Comparison of ENCODE assay signal across 1 cellular context in the genomic region with DNA sequence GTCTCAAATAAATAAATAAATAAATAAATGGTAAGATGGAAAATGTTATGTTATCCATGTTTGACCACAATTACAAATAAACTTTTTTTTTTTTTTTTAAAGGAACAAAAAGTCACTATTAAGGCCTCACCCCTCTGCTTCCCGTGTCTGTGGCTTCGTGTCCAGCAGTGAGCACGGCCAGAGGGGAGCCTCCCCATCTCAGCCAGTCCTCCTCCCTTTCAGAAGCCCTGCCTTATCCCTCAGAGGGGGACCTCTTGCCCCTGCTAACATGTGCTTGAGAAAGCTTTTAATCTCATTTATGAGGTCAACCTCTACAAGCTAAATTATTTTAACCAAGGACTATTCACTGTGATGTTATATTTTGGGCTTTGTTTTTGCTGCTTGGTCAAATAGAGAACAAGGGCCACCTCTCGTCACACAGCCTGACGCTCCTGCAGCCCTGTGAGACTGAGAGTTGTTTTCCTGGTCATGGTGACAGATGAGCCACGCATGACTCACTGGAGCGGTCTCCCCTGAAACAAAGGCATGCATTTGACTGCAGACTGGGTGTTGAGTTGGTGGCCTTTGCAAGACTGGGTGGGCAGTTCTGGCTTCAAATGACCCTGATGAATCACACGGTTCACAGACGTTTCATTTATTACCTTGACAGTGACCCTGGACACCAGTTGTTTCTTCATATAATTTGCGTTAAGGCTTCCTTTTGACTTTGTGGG.
TF ChIP-seq lines count a peak whose summit lies in the region.

No MANE protein-coding gene starts in this region.

TF ChIP-seq in H1, 55 proteins besides CTCF, POLR2A, EP300 and RAD21 (continued from another document):
- TF ChIP-seq EZH2 (IDR thresholded peaks at IDR 0.05; ENCODE audit: low read depth, low read length, severe bottlenecking): no peak
TF ChIP-seq in H1: peak in this region for 0.
